1 cellular context compared by ENCODE assay signal in genomic region chr15:51619331-51620033, GRCh38.
A peak's percentile ranks its signal among the peaks of the same experiment; 100 is the strongest.
TF ChIP-seq lines count a peak whose summit lies in the region.

No MANE protein-coding gene starts in this region.

TF ChIP-seq in K562, 482 proteins besides CTCF, POLR2A, EP300 and RAD21 (continued from another document):
- TF ChIP-seq MLLT1 (IDR thresholded peaks at IDR 0.05) (peak in 1 of 2 experiments; percentile 37; a peak in 1 of 4 replicates), HDAC1 (IDR thresholded peaks at IDR 0.05) (0 out of 4 replicates have a peak, but pooled peaks of 1 of the 2 experiments have one; percentile 23), ZBTB11 (CRISPR knock-in tag; IDR thresholded peaks at IDR 0.05) (no peak)
